In the genomic region with DNA sequence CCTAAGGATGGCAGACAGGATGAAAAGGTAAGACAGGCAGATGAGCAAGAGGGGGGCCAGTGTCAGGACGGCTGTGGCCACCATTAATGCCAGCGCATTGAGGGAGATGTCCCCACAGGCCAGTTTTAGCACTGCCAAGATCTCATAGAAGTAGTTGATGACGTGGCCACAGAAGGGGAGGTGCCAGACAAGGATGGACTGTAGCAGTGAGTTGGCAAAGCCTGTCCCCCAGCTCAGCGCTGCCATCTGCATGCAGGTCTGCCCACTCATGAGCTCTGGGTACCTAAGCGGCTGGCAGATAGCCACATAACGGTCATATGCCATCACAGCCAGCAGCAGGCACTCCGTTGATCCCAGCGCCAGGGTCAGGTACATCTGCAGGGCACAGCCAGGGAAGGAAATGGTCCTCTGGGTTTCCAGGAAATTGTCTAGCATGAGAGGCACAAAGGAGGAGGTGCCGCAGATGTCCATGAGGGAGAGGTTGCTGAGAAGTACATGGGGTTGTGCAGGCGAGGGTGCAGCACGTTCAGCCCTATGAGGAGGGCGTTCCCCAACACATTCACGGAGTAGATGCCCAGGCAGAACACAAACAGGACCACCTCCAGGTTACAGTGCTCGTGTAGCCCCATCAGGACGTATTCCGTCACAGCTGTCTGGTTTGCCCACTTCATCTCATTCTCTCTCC, we compare ENCODE assay signal across 1 cellular context.
TF ChIP-seq lines count a peak whose summit lies in the region.

No MANE protein-coding gene starts in this region.

TF ChIP-seq in GM23338, 12 proteins besides CTCF, POLR2A, EP300 and RAD21 (continued from another document):
- TF ChIP-seq, protein P1, sequence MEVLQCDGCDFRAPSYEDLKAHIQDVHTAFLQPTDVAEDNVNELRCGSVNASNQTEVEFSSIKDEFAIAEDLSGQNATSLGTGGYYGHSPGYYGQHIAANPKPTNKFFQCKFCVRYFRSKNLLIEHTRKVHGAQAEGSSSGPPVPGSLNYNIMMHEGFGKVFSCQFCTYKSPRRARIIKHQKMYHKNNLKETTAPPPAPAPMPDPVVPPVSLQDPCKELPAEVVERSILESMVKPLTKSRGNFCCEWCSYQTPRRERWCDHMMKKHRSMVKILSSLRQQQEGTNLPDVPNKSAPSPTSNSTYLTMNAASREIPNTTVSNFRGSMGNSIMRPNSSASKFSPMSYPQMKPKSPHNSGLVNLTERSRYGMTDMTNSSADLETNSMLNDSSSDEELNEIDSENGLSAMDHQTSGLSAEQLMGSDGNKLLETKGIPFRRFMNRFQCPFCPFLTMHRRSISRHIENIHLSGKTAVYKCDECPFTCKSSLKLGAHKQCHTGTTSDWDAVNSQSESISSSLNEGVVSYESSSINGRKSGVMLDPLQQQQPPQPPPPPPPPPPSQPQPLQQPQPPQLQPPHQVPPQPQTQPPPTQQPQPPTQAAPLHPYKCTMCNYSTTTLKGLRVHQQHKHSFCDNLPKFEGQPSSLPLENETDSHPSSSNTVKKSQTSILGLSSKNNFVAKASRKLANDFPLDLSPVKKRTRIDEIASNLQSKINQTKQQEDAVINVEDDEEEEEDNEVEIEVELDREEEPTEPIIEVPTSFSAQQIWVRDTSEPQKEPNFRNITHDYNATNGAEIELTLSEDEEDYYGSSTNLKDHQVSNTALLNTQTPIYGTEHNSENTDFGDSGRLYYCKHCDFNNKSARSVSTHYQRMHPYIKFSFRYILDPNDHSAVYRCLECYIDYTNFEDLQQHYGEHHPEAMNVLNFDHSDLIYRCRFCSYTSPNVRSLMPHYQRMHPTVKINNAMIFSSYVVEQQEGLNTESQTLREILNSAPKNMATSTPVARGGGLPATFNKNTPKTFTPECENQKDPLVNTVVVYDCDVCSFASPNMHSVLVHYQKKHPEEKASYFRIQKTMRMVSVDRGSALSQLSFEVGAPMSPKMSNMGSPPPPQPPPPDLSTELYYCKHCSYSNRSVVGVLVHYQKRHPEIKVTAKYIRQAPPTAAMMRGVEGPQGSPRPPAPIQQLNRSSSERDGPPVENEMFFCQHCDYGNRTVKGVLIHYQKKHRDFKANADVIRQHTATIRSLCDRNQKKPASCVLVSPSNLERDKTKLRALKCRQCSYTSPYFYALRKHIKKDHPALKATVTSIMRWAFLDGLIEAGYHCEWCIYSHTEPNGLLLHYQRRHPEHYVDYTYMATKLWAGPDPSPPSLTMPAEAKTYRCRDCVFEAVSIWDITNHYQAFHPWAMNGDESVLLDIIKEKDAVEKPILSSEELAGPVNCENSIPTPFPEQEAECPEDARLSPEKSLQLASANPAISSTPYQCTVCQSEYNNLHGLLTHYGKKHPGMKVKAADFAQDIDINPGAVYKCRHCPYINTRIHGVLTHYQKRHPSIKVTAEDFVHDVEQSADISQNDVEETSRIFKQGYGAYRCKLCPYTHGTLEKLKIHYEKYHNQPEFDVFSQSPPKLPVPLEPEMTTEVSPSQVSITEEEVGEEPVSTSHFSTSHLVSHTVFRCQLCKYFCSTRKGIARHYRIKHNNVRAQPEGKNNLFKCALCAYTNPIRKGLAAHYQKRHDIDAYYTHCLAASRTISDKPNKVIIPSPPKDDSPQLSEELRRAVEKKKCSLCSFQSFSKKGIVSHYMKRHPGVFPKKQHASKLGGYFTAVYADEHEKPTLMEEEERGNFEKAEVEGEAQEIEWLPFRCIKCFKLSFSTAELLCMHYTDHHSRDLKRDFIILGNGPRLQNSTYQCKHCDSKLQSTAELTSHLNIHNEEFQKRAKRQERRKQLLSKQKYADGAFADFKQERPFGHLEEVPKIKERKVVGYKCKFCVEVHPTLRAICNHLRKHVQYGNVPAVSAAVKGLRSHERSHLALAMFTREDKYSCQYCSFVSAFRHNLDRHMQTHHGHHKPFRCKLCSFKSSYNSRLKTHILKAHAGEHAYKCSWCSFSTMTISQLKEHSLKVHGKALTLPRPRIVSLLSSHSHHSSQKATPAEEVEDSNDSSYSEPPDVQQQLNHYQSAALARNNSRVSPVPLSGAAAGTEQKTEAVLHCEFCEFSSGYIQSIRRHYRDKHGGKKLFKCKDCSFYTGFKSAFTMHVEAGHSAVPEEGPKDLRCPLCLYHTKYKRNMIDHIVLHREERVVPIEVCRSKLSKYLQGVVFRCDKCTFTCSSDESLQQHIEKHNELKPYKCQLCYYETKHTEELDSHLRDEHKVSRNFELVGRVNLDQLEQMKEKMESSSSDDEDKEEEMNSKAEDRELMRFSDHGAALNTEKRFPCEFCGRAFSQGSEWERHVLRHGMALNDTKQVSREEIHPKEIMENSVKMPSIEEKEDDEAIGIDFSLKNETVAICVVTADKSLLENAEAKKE (CRISPR knock-in tag; IDR thresholded peaks at IDR 0.05), result no peak
- TF ChIP-seq POLR2AphosphoS5 (IDR thresholded peaks at IDR 0.05; ENCODE audit: low read depth), result no peak
- no peak for TF ChIP-seq JUNB (IDR thresholded peaks at IDR 0.05; ENCODE audit: unreplicated experiment)
- no peak for TF ChIP-seq NANOG (IDR thresholded peaks at IDR 0.05; ENCODE audit: borderline replicate concordance)
- no peak for TF ChIP-seq EZH2phosphoT487 (IDR thresholded peaks at IDR 0.05; ENCODE audit: unreplicated experiment)
- TF ChIP-seq, protein P2, sequence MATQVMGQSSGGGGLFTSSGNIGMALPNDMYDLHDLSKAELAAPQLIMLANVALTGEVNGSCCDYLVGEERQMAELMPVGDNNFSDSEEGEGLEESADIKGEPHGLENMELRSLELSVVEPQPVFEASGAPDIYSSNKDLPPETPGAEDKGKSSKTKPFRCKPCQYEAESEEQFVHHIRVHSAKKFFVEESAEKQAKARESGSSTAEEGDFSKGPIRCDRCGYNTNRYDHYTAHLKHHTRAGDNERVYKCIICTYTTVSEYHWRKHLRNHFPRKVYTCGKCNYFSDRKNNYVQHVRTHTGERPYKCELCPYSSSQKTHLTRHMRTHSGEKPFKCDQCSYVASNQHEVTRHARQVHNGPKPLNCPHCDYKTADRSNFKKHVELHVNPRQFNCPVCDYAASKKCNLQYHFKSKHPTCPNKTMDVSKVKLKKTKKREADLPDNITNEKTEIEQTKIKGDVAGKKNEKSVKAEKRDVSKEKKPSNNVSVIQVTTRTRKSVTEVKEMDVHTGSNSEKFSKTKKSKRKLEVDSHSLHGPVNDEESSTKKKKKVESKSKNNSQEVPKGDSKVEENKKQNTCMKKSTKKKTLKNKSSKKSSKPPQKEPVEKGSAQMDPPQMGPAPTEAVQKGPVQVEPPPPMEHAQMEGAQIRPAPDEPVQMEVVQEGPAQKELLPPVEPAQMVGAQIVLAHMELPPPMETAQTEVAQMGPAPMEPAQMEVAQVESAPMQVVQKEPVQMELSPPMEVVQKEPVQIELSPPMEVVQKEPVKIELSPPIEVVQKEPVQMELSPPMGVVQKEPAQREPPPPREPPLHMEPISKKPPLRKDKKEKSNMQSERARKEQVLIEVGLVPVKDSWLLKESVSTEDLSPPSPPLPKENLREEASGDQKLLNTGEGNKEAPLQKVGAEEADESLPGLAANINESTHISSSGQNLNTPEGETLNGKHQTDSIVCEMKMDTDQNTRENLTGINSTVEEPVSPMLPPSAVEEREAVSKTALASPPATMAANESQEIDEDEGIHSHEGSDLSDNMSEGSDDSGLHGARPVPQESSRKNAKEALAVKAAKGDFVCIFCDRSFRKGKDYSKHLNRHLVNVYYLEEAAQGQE (IDR thresholded peaks at IDR 0.05; ENCODE audit: unreplicated experiment), result no peak
- no peak for TF ChIP-seq ZNF114 (CRISPR knock-in tag; IDR thresholded peaks at IDR 0.05)
- no peak for TF ChIP-seq CREB1 (CRISPR knock-in tag; IDR thresholded peaks at IDR 0.05; ENCODE audit: low read depth)
- TF ChIP-seq STAT1 (IDR thresholded peaks at IDR 0.05; ENCODE audit: unreplicated experiment), result no peak
- TF ChIP-seq EZH2 (IDR thresholded peaks at IDR 0.05; ENCODE audit: low read depth, unreplicated experiment), result no peak
